14 cellular contexts compared by ENCODE assay signal in genomic region chr14:102691763-102692162, GRCh38.
"Had no signal": no experiment of that assay in that cellular context is flagged by ENCODE, and none has a peak within 500 bp of the region (broad histone marks: within the 10 kb centered on the region; RNA-seq: fewer than 3 reads in every experiment).

No MANE protein-coding gene starts in this region.

- H3K27me3 ChIP-seq: brain microvascular endothelial cell, testis had no signal

- H3K36me3 Mint-ChIP-seq: activated naive CD8-positive, alpha-beta T cell treated with anti-CD3 and anti-CD28 coated beads for 36 hours; naive B cell had no signal

- H3K9me3 ChIP-seq: testis had no signal

- H3K36me3 ChIP-seq: brain microvascular endothelial cell had no signal

- H3K27ac ChIP-seq: brain microvascular endothelial cell, testis had no signal

- H3K9me3 Mint-ChIP-seq: activated naive CD8-positive, alpha-beta T cell treated with anti-CD3 and anti-CD28 coated beads for 36 hours; activated T-cell treated with anti-CD3 and anti-CD28 coated beads, Interleukin-2, amount 50 U/mL, for 24 hours; dendritic cell treated with granulocyte-macrophage colony-stimulating factor and Interleukin-4, amounts not matched to agents 40 ng/mL and 50 ng/mL, for 4 days; naive B cell; stimulated activated naive CD8-positive, alpha-beta T cell treated with anti-CD3 and anti-CD28 coated beads, Interleukin-15, amount 100 ng/mL, for 72 hours had no signal

- H3K4me3 ChIP-seq: testis had no signal

- H3K4me3 Mint-ChIP-seq: activated naive CD8-positive, alpha-beta T cell treated with anti-CD3 and anti-CD28 coated beads for 36 hours; activated T-cell treated with anti-CD3 and anti-CD28 coated beads, Interleukin-2, amount 50 U/mL, for 24 hours; dendritic cell treated with granulocyte-macrophage colony-stimulating factor and Interleukin-4, amounts not matched to agents 40 ng/mL and 50 ng/mL, for 4 days; naive B cell; stimulated activated naive CD8-positive, alpha-beta T cell treated with anti-CD3 and anti-CD28 coated beads, Interleukin-15, amount 100 ng/mL, for 72 hours had no signal

- ATAC-seq: activated CD4-positive, CD25-positive, alpha-beta regulatory T cell treated with anti-CD3 and anti-CD28 coated beads, Interleukin-2, amount 50 U/mL, for 24 hours; stimulated activated naive CD8-positive, alpha-beta T cell treated with anti-CD3 and anti-CD28 coated beads, Interleukin-15, amount 100 ng/mL, for 72 hours had no signal

- DNase-seq: activated effector memory CD4-positive, alpha-beta T cell treated with anti-CD3 and anti-CD28 coated beads, Interleukin-2, amount 50 U/mL, for 16 hours; activated naive CD8-positive, alpha-beta T cell treated with anti-CD3 and anti-CD28 coated beads for 36 hours; activated T-cell treated with anti-CD3 and anti-CD28 coated beads, Interleukin-2, amount 50 U/mL, for 24 hours; brain microvascular endothelial cell; cerebellar nuclear complex; midbrain; naive B cell; stimulated activated CD4-positive, alpha-beta T cell treated with anti-CD3 and anti-CD28 coated beads, Interleukin-15, amount 100 ng/mL, for 24 hours; stimulated activated CD4-positive, alpha-beta T cell treated with anti-CD3 and anti-CD28 coated beads, Interleukin-4, amount 100 ng/mL, for 24 hours; stimulated activated naive CD8-positive, alpha-beta T cell treated with anti-CD3 and anti-CD28 coated beads, Interleukin-15, amount 100 ng/mL, for 72 hours; T-helper 2 cell; testis had no signal

- H3K27me3 Mint-ChIP-seq: activated naive CD8-positive, alpha-beta T cell treated with anti-CD3 and anti-CD28 coated beads for 36 hours; activated T-cell treated with anti-CD3 and anti-CD28 coated beads, Interleukin-2, amount 50 U/mL, for 24 hours; dendritic cell treated with granulocyte-macrophage colony-stimulating factor and Interleukin-4, amounts not matched to agents 40 ng/mL and 50 ng/mL, for 4 days; naive B cell; stimulated activated naive CD8-positive, alpha-beta T cell treated with anti-CD3 and anti-CD28 coated beads, Interleukin-15, amount 100 ng/mL, for 72 hours had no signal

- H3K27ac Mint-ChIP-seq: activated naive CD8-positive, alpha-beta T cell treated with anti-CD3 and anti-CD28 coated beads for 36 hours; dendritic cell treated with granulocyte-macrophage colony-stimulating factor and Interleukin-4, amounts not matched to agents 40 ng/mL and 50 ng/mL, for 4 days; stimulated activated naive CD8-positive, alpha-beta T cell treated with anti-CD3 and anti-CD28 coated beads, Interleukin-15, amount 100 ng/mL, for 72 hours had no signal
